ENCODE assay signal across 8 cellular contexts in the genomic region with DNA sequence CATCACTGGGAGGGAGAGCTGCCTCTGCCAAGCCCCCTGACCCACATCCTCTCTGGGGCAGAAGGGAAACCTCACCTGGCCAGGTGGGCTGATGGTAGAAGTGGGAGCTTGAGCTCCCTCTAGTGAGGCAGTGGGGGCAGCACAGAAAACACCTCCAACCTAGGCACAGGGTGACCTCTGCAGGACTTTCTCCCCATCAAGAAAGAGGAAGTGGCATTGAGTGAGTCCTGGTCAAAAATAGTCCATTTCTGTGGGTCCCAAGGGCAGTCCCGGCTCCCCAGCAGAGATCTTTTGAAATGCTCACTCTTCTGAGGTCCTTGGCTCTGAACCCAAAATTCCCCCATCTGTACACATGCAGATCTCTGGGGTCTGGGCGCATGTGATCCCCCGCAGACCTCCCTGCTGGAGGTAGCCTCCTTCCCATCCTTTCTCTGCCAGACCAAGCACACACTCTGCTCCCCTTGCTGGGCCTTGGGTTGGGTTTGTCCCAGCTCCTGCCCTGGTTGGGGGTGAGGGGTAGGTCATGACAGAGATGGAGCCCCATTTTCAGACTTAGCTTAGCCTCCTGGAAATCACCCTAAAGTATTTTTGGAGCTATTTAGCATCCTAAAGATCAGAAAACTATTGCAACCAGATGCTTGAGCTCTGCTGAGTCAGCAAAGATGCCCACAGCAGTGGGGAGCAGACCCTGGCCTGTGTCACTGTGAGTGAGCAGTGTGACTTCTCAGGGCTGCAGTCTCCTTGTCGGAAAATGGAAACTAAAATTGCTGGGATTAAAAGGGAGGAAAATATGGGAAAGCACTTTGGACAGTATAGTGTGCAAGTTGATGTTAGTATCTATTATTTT. TPM values are rescaled to one million over a fixed set of nuclear protein-coding genes. Genes with fewer than 3 reads are reported as not detected.
DNase-seq lines count a peak whose midpoint lies in the region; ATAC-seq and TF ChIP-seq lines count a peak whose summit lies in the region.

No MANE protein-coding gene starts in this region.

- intact Hi-C loops in CD8-positive, alpha-beta T cell (cut with DNase I, micrococcal nuclease) = loop anchor here (1.0 to 10.0 kb wide), 7 partner anchors 42 to 754 kb away; a partner anchor contains a TSS

- no peaks in the 10 kb centered on the region for H3K9me3 ChIP-seq in CD8-positive, alpha-beta T cell (ENCODE audit: low read length)

- H3K27me3 Mint-ChIP-seq in CD8-positive, alpha-beta T cell (ENCODE audit: low read depth) = no peaks in the 10 kb centered on the region

- no peak overlapping the region for H3K27ac ChIP-seq in CD8-positive, alpha-beta T cell (ENCODE audit: low read depth, low read length)

- H3K9me3 Mint-ChIP-seq in CD8-positive, alpha-beta T cell = no peaks in the 10 kb centered on the region

- no peak overlapping the region for H3K4me3 ChIP-seq in CD8-positive, alpha-beta T cell (ENCODE audit: low read depth, low read length)
- no peak overlapping the region for H3K4me3 ChIP-seq in fibroblast of mammary gland (ENCODE audit: control insufficient read depth, low read depth, low read length)

- peak; percentile 39 to 84 (median 67) for DNase-seq in CD8-positive, alpha-beta T cell
- peak in 63 of 76 experiments; percentile 3 to 69 (median 38) for DNase-seq in HUDEP-2 (lab: John Stamatoyannopoulos, UW; ENCODE audit: unreplicated experiment in 76 of 76)
- DNase-seq in activated CD4-positive, alpha-beta T cell treated with anti-CD3 and anti-CD28 coated beads, Interleukin-2, amount 50 U/mL, for 24 hours (ENCODE audit: low read depth in 1 of 2, low spot score in 1 of 2) = peak; percentile 25 to 66
- no peak for DNase-seq in fibroblast of mammary gland (ENCODE audit: low read depth)
- peak; percentile 35 to 58 (median 56) for DNase-seq in stimulated activated CD4-positive, alpha-beta T cell treated with anti-CD3 and anti-CD28 coated beads, TNF-alpha, amount 100 ng/mL, for 4 hours (ENCODE audit: low read depth in 3 of 3)
- DNase-seq in cortex of kidney (lab: John Stamatoyannopoulos, UW) = no peak
- no peak for DNase-seq in occipital lobe (lab: John Stamatoyannopoulos, UW)

- POLR2A ChIA-PET in CD8-positive, alpha-beta T cell (lab: Charles Lee) = interaction anchor here (0.6 to 4.6 kb wide), 14 partner anchors 36 to 130 kb away, joined by 3 to 29 read pairs (median 5); a partner anchor contains a TSS

- H3K4me1 Mint-ChIP-seq in CD8-positive, alpha-beta T cell (ENCODE audit: low read depth) = peaks cover 39% of the 10 kb centered on the region

- peak; percentile 65 for ATAC-seq in CD8-positive, alpha-beta T cell
- ATAC-seq in GM21423 (IDR thresholded peaks at IDR 0.05; ENCODE audit: unreplicated experiment) = peak; percentile 90

- no peaks in the 10 kb centered on the region for H3K36me3 ChIP-seq in CD8-positive, alpha-beta T cell (ENCODE audit: insufficient read depth, low read length)

- peaks cover 49% of the 10 kb centered on the region for H3K4me1 ChIP-seq in CD8-positive, alpha-beta T cell (ENCODE audit: insufficient read depth, low read length)

- H3K4me3 Mint-ChIP-seq in CD8-positive, alpha-beta T cell = no peak overlapping the region

- TF ChIP-seq CTCF in CD8-positive, alpha-beta T cell (IDR thresholded peaks at IDR 0.05) = peak; percentile 68
- TF ChIP-seq CTCF in fibroblast of mammary gland (conservative IDR thresholded peaks at IDR 0.05; ENCODE audit: control insufficient read depth, insufficient read depth, low read depth, low read length) = peak; percentile 26

- peak overlapping the region; percentile 85 for H3K27ac Mint-ChIP-seq in CD8-positive, alpha-beta T cell

- H3K27me3 ChIP-seq in CD8-positive, alpha-beta T cell (ENCODE audit: insufficient read depth, low read length) = no peaks in the 10 kb centered on the region

- CTCF ChIA-PET in CD8-positive, alpha-beta T cell (lab: Charles Lee) = interaction anchor here (0.6 to 13.6 kb wide), 40 partner anchors 9 to 657 kb away, joined by 3 to 342 read pairs (median 6); a partner anchor contains a TSS

- no peaks in the 10 kb centered on the region for H3K36me3 Mint-ChIP-seq in CD8-positive, alpha-beta T cell

RNA-seq across cellular contexts. Expression of a gene that starts 41.6 kb away (rescaled TPM):
- 100 to 1,000 TPM; 132 to 140 TPM for total RNA-seq in CD8-positive, alpha-beta T cell
- 1.4 TPM for total RNA-seq in occipital lobe

RNA-seq across cellular contexts. Expression of a gene that starts 50.0 kb away (rescaled TPM):
- total RNA-seq in CD8-positive, alpha-beta T cell = not detected
- total RNA-seq in occipital lobe = 0.16 TPM

Comparison
In these comparisons a context has a peak if more than half of its experiments do, and no peak if none do; other contexts are left out.
1. DNase-seq: peak in CD8-positive, alpha-beta T cell (7 of 7), HUDEP-2 (63 of 76), activated CD4-positive, alpha-beta T cell treated with anti-CD3 and anti-CD28 coated beads, Interleukin-2, amount 50 U/mL, for 24 hours (2 of 2) and stimulated activated CD4-positive, alpha-beta T cell treated with anti-CD3 and anti-CD28 coated beads, TNF-alpha, amount 100 ng/mL, for 4 hours (3 of 3); none in fibroblast of mammary gland (single experiment), cortex of kidney (single experiment) and occipital lobe (single experiment).
2. RNA of a gene that starts 41.6 kb away (total RNA-seq): 132 to 140 TPM in CD8-positive, alpha-beta T cell; 1.4 TPM in occipital lobe (single experiment); every median in the first group is over 10 times any median in the second.